ENCODE assay signal across 24 cellular contexts in genomic region chr6:150652848-150653613, GRCh38.
A peak's percentile ranks its signal among the peaks of the same experiment; 100 is the strongest.
DNase-seq lines count a peak whose midpoint lies in the region; ATAC-seq and TF ChIP-seq lines count a peak whose summit lies in the region.
"Had no signal": no experiment of that assay in that cellular context is flagged by ENCODE, and none has a peak within 500 bp of the region (broad histone marks: within the 10 kb centered on the region; RNA-seq: fewer than 3 reads in every experiment).

No MANE protein-coding gene starts in this region.

- DNase-seq in RKO (ENCODE audit: low spot score) (peak; percentile 21), epithelial cell of esophagus (ENCODE audit: low read depth) (peak; percentile 38), UCSD-AML1 (lab: John Stamatoyannopoulos, UW; ENCODE audit: unreplicated experiment) (no peak), COR-L47 (lab: John Stamatoyannopoulos, UW) (no peak)
- DNase-seq: activated CD4-positive, alpha-beta T cell treated with anti-CD3 and anti-CD28 coated beads, Interleukin-2, amount 50 U/mL, for 1 hour; activated gamma-delta T cell treated with Interleukin-2 at 50 U/mL for 16 hours; C1 segment of cervical spinal cord; caudate nucleus; EL; gastrocnemius medialis; GOT3; hypothalamus; islet precursor cell; MG63; NCI-H1436; NCI-H510A treated with DMSO at 0.1 percent for 48 hours; SJCRH30; stomach; T-helper 1 cell had no signal

- H3K27me3 ChIP-seq in mucosa of rectum (ENCODE audit: control insufficient read depth in 2 of 2, insufficient read depth in 2 of 2, low read length in 2 of 2), result no peaks in the 10 kb centered on the region
- H3K27me3 ChIP-seq: gastrocnemius medialis, MG63, SJCRH30, stomach had no signal

- no peak for TF ChIP-seq CTCF in epithelial cell of esophagus (IDR thresholded peaks at IDR 0.05; ENCODE audit: insufficient read depth, low read depth, low read length, missing control alignments)

- H3K9ac ChIP-seq in mucosa of rectum (ENCODE audit: low read depth in 1 of 2, low read length in 2 of 2), result peak overlapping the region in 1 of 2 donors; percentile 12

- no peak overlapping the region for H3K4me3 ChIP-seq in epithelial cell of esophagus (ENCODE audit: low read length)
- H3K4me3 ChIP-seq in mucosa of rectum (ENCODE audit: low read length in 2 of 2), result no peak overlapping the region
- H3K4me3 ChIP-seq: gastrocnemius medialis, lung, MG63, SJCRH30, stomach had no signal

- no peaks in the 10 kb centered on the region for H3K36me3 ChIP-seq in mucosa of rectum (ENCODE audit: control insufficient read depth in 2 of 2, insufficient read depth in 2 of 2, low read length in 2 of 2)
- H3K36me3 ChIP-seq: gastrocnemius medialis, MG63, stomach had no signal

- ATAC-seq in GM18868 (IDR thresholded peaks at IDR 0.05; ENCODE audit: unreplicated experiment), result peak; percentile 47
- no peak for ATAC-seq in GM19452 (IDR thresholded peaks at IDR 0.05; ENCODE audit: unreplicated experiment)
- ATAC-seq: gastrocnemius medialis had no signal

- H3K4me1 ChIP-seq in mucosa of rectum (ENCODE audit: control insufficient read depth in 2 of 2, insufficient read depth in 2 of 2, low read length in 2 of 2), result peaks cover 3 to 13% of the 10 kb centered on the region in 2 donors
- H3K4me1 ChIP-seq: SJCRH30 had no signal

- H3K9me3 ChIP-seq in mucosa of rectum (ENCODE audit: control insufficient read depth in 2 of 2, low read length in 2 of 2), result no peaks in the 10 kb centered on the region
- H3K9me3 ChIP-seq: gastrocnemius medialis, MG63, SJCRH30, stomach had no signal

- H3K27ac ChIP-seq in mucosa of rectum (ENCODE audit: low read depth in 2 of 2, low read length in 2 of 2), result peak overlapping the region; percentile 68 to 73
- H3K27ac ChIP-seq: epithelial cell of prostate, gastrocnemius medialis, SJCRH30, stomach had no signal

Comparison
In these comparisons a context has a peak if more than half of its experiments do, and no peak if none do; other contexts are left out.
1. DNase-seq: peak in RKO (single experiment) and epithelial cell of esophagus (single experiment); none in UCSD-AML1 (single experiment) and COR-L47 (single experiment).